Comparison of ENCODE assay signal across 9 cellular contexts in genomic region chr1:7857951-7858350, GRCh38. TPM values are rescaled to one million over a fixed set of nuclear protein-coding genes. Genes with fewer than 3 reads are reported as not detected.
"Had no signal": no experiment of that assay in that cellular context is flagged by ENCODE, and none has a peak within 500 bp of the region (broad histone marks: within the 10 kb centered on the region; RNA-seq: fewer than 3 reads in every experiment).

No MANE protein-coding gene starts in this region.

- H3K27ac ChIP-seq: HL-60 had no signal

- H3K36me3 Mint-ChIP-seq: IgD-negative memory B cell had no signal

- DNase-seq: H9, HCEC 1CT, KBM-7 had no signal

- H3K4me3 ChIP-seq: GM23338 had no signal

- ATAC-seq: GM23338, HepG2 had no signal

- H3K9me3 Mint-ChIP-seq: GM23338, H9, IgD-negative memory B cell had no signal

- H3K4me3 Mint-ChIP-seq: GM23338, H9, IgD-negative memory B cell had no signal

- H3K4me2 ChIP-seq: GM23338 had no signal

- H2AFZ ChIP-seq: GM23338 had no signal

- H3K27ac Mint-ChIP-seq: GM23338, H9, IgD-negative memory B cell had no signal

RNA-seq across cellular contexts. Expression of gene UTS2, which starts 5.1 kb away (rescaled TPM):
- total RNA-seq: GM23338, H1, H9, HepG2, HT1080 had no signal
- polyA plus RNA-seq: GM23338, H1, HepG2, IgD-negative memory B cell had no signal
